In genomic region chr10:63520463-63521388, GRCh38 we compare ENCODE assay signal across 1 cellular context.
TF ChIP-seq lines count a peak whose summit lies in the region.

No MANE protein-coding gene starts in this region.

TF ChIP-seq in K562, 482 proteins besides CTCF, POLR2A, EP300 and RAD21 (continued from another document):
- TF ChIP-seq CREB5 (CRISPR knock-in tag; IDR thresholded peaks at IDR 0.05) (no peak), MECOM (CRISPR knock-in tag; IDR thresholded peaks at IDR 0.05) (0 out of 2 replicates have a peak, but pooled peaks have one; percentile 40), RERE (CRISPR knock-in tag; IDR thresholded peaks at IDR 0.05; ENCODE audit: borderline replicate concordance) (no peak), ZKSCAN1 (IDR thresholded peaks at IDR 0.05; ENCODE audit: low read depth, low read length) (peak; percentile 57; the same call in 1 of the 2 replicates), CUX1 (CRISPR knock-in tag; IDR thresholded peaks at IDR 0.05) (no peak), MNT (conservative IDR thresholded peaks at IDR 0.05) (no peak), ZNF408 (CRISPR knock-in tag; IDR thresholded peaks at IDR 0.05; ENCODE audit: low read depth) (no peak), CEBPG (CRISPR knock-in tag; IDR thresholded peaks at IDR 0.05) (peak; percentile 59; the same call in 1 of the 2 replicates), CEBPG (tag; conservative IDR thresholded peaks at IDR 0.05 in 1 of 2, IDR thresholded peaks at IDR 0.05 in 1 of 2) (0 out of 4 replicates have a peak, but pooled peaks of 1 of the 2 experiments have one; percentile 36), FOXJ2 (tag; IDR thresholded peaks at IDR 0.05) (no peak), ZNF551 (CRISPR knock-in tag; IDR thresholded peaks at IDR 0.05) (no peak), ZNF174 (CRISPR knock-in tag; IDR thresholded peaks at IDR 0.05) (no peak), ERF (CRISPR knock-in tag; IDR thresholded peaks at IDR 0.05) (peak; percentile 58; the same call in 1 of the 2 replicates), ZNF444 (CRISPR knock-in tag; IDR thresholded peaks at IDR 0.05) (no peak), BRD9 (IDR thresholded peaks at IDR 0.05; ENCODE audit: low read depth, partially characterized antibody) (no peak), ZC3H11A (IDR thresholded peaks at IDR 0.05; ENCODE audit: low read depth, low read length) (no peak), ZBTB8A (IDR thresholded peaks at IDR 0.05; ENCODE audit: partially characterized antibody) (no peak), PHTF2 (CRISPR knock-in tag; IDR thresholded peaks at IDR 0.05) (no peak), JUND (IDR thresholded peaks at IDR 0.05; ENCODE audit: borderline replicate concordance, low read depth, low read length) (no peak), JUND (tag; IDR thresholded peaks at IDR 0.05; ENCODE audit: borderline replicate concordance, low read depth, low read length) (0 out of 3 replicates have a peak, but pooled peaks have one; percentile 20), RCOR1 (IDR thresholded peaks at IDR 0.05; ENCODE audit: borderline replicate concordance in 1 of 2, low read depth in 2 of 2, low read length in 2 of 2) (0 out of 4 replicates have a peak, but pooled peaks of 1 of the 2 experiments have one; percentile 20), ZNF512 (tag; IDR thresholded peaks at IDR 0.05) (no peak), ZC3H4 (CRISPR knock-in tag; IDR thresholded peaks at IDR 0.05; ENCODE audit: borderline replicate concordance) (no peak), BHLHE40 (IDR thresholded peaks at IDR 0.05; ENCODE audit: low read length) (0 out of 2 replicates have a peak, but pooled peaks have one; percentile 3), SIN3A (IDR thresholded peaks at IDR 0.05; ENCODE audit: borderline replicate concordance in 2 of 2, control insufficient read depth in 1 of 2, low read depth in 2 of 2, low read length in 2 of 2) (no peak), MLLT1 (IDR thresholded peaks at IDR 0.05) (0 out of 4 replicates have a peak, but pooled peaks of 1 of the 2 experiments have one; percentile 66), ZEB2 (IDR thresholded peaks at IDR 0.05) (no peak), ETV1 (tag; conservative IDR thresholded peaks at IDR 0.05; ENCODE audit: low read depth) (peak; percentile 89), CCNT2 (IDR thresholded peaks at IDR 0.05; ENCODE audit: borderline replicate concordance, extremely low read depth, insufficient read length, low read depth, low read length) (no peak), HDAC2 (IDR thresholded peaks at IDR 0.05) (no peak), PRMT5 (CRISPR knock-in tag; IDR thresholded peaks at IDR 0.05) (no peak), ZNF398 (CRISPR knock-in tag; IDR thresholded peaks at IDR 0.05) (no peak), BRD4 (IDR thresholded peaks at IDR 0.05) (no peak), OTX1 (CRISPR knock-in tag; IDR thresholded peaks at IDR 0.05) (no peak), XRCC3 (IDR thresholded peaks at IDR 0.05) (0 out of 2 replicates have a peak, but pooled peaks have one; percentile 26), CREBBP (IDR thresholded peaks at IDR 0.05; ENCODE audit: low read depth, low read length) (no peak), TRIM28 (IDR thresholded peaks at IDR 0.05) (peak; percentile 90)
